ENCODE assay signal across 12 cellular contexts in the genomic region with DNA sequence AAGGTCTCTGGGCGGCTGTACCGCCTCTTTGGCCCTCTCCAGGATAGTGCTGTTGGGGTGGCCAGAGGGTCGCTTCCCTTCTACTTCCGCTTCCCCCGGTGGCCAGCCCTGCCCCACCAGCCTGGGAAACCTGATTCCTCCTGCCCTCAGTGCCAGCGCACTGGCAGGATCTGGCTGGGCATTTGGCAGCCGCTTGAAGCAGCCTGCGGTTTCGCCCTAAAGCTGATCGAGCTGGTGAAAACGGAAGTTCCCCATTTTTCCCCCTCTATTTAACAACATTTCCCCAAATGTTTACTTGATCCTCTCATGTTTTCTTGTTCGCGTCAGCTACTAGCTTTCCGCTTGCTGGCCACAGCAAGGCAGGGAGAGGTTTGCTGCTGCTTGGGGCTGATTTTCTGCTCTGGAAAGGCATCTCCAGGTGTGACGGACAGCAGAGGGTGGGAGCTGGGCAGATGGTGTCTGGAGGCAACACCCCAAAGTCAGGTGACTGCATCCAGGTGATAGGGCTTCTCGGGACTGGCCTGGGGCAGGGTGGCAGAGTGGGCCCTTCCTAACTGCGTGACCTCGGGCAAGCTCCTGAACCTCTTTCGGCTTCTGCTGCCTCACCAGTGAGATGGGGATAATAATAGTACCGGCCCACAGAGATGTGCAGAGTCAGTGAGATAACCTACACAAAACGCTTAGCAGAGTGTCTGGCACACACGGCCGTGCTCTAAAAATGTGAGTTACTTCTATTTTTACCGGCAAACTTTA. TPM values are rescaled to one million over a fixed set of nuclear protein-coding genes. Genes with fewer than 3 reads are reported as not detected.
DNase-seq lines count a peak whose midpoint lies in the region; ATAC-seq and TF ChIP-seq lines count a peak whose summit lies in the region.
"Had no signal": no experiment of that assay in that cellular context is flagged by ENCODE, and none has a peak within 500 bp of the region (broad histone marks: within the 10 kb centered on the region; RNA-seq: fewer than 3 reads in every experiment).

No MANE protein-coding gene starts in this region.

- 20 to 42% (median 24%) methylated on average over 23 to 24 of the region's 24 CpGs for WGBS in psoas muscle, 3 donors

- H3K27ac ChIP-seq in foreskin keratinocyte, result no peak overlapping the region
- peak overlapping the region; percentile 57 for H3K27ac ChIP-seq in psoas muscle
- H3K27ac ChIP-seq: coronary artery, HL-60 had no signal

- ATAC-seq in foreskin keratinocyte (peak; percentile 37), psoas muscle (peak; percentile 78 to 92 (median 86)), GM21737 (IDR thresholded peaks at IDR 0.05; ENCODE audit: unreplicated experiment) (no peak), HG02798 (IDR thresholded peaks at IDR 0.05; ENCODE audit: poor library complexity, unreplicated experiment) (no peak)

- H3K27me3 ChIP-seq in foreskin keratinocyte (no peaks in the 10 kb centered on the region), psoas muscle (ENCODE audit: insufficient read depth in 3 of 3, low read length in 2 of 3) (no peaks in the 10 kb centered on the region)

- H3K4me3 ChIP-seq in psoas muscle, result peak overlapping the region; percentile 39
- H3K4me3 ChIP-seq: coronary artery had no signal

- no peak overlapping the region for H3K27ac Mint-ChIP-seq in mesothelial cell of epicardium

- intact Hi-C loops in psoas muscle (cut with DNase I), result loop anchor here in 1 of 2 donors (10.0 kb wide), 1 partner anchor 675 kb away; no protein-coding TSS in a partner anchor

- peaks cover 19% of the 10 kb centered on the region for H3K9me3 Mint-ChIP-seq in mesothelial cell of epicardium

- H3K4me1 ChIP-seq in foreskin keratinocyte (no peaks in the 10 kb centered on the region), psoas muscle (peaks cover 26% of the 10 kb centered on the region)

- no peak overlapping the region for H3K4me3 Mint-ChIP-seq in mesothelial cell of epicardium

- peaks cover 29% of the 10 kb centered on the region for H3K36me3 Mint-ChIP-seq in mesothelial cell of epicardium

- no peaks in the 10 kb centered on the region for H3K36me3 ChIP-seq in psoas muscle (ENCODE audit: insufficient read depth in 1 of 2, low read depth in 1 of 2)

- H3K27me3 Mint-ChIP-seq in mesothelial cell of epicardium (ENCODE audit: low read depth), result no peaks in the 10 kb centered on the region

- DNase-seq in HT1080 (ENCODE audit: low read depth) (peak; percentile 73), NOMO-1 (lab: John Stamatoyannopoulos, UW; ENCODE audit: unreplicated experiment in 2 of 2) (peak; percentile 44 to 58), foreskin keratinocyte (no peak), psoas muscle (no peak), NCI-H82 treated with DMSO at 0.1 percent for 48 hours (lab: John Stamatoyannopoulos, UW; ENCODE audit: unreplicated experiment) (no peak), mesothelial cell of epicardium (ENCODE audit: low spot score in 2 of 2, unreplicated experiment in 2 of 2) (no peak)
- DNase-seq: activated gamma-delta T cell, H7 had no signal

- TF ChIP-seq CTCF in foreskin keratinocyte (conservative IDR thresholded peaks at IDR 0.05) (no peak), psoas muscle (IDR thresholded peaks at IDR 0.05) (no peak), mesothelial cell of epicardium (IDR thresholded peaks at IDR 0.05; ENCODE audit: unreplicated experiment) (no peak)

- H3K9me3 ChIP-seq in psoas muscle, result peaks cover under 1% of the 10 kb centered on the region

- peaks cover 18% of the 10 kb centered on the region for H3K4me1 Mint-ChIP-seq in mesothelial cell of epicardium

RNA-seq across cellular contexts. Expression of a gene that starts 53.0 kb away (rescaled TPM):
- 18.5 and 21.3 TPM in 2 replicates for total RNA-seq in HT1080 (2014; rRNA removed; shearing (Covaris generic))
- polyA plus RNA-seq in HT1080 (2015; cell fraction: cytosol; rRNA removed), result 20.5 and 27.7 TPM in 2 replicates
- polyA plus RNA-seq in HT1080 (2015; cell fraction: nucleus; rRNA removed), result 29.4 and 34.3 TPM in 2 replicates
- total RNA-seq in foreskin keratinocyte (17.9 and 19.2 TPM in 2 replicates), psoas muscle (10 to 100 TPM in 3 of 4 donors, 1 to 10 TPM in 1; 8.0 to 28.0 (median 13.4) TPM), mesothelial cell of epicardium (46.7 to 49.4 TPM (median 48.8 TPM) in 3 replicates)
- polyA plus RNA-seq in foreskin keratinocyte (16.2 and 19.0 TPM in 2 replicates), psoas muscle (10 to 100 TPM in 1 of 3 donors, 1 to 10 TPM in 2; 6.4 to 11.6 (median 9.8) TPM)

Comparison
In these comparisons a context has a peak if more than half of its experiments do, and no peak if none do; other contexts are left out.
1. DNase-seq: peak in HT1080 (single experiment) and NOMO-1 (2 of 2); none in foreskin keratinocyte (0 of 2), psoas muscle (0 of 2), NCI-H82 treated with DMSO at 0.1 percent for 48 hours (single experiment) and mesothelial cell of epicardium (0 of 2).
2. ATAC-seq: peak in foreskin keratinocyte (single experiment) and psoas muscle (4 of 4); none in GM21737 (single experiment) and HG02798 (single experiment).